Comparison of ENCODE assay signal across 14 cellular contexts in the genomic region with DNA sequence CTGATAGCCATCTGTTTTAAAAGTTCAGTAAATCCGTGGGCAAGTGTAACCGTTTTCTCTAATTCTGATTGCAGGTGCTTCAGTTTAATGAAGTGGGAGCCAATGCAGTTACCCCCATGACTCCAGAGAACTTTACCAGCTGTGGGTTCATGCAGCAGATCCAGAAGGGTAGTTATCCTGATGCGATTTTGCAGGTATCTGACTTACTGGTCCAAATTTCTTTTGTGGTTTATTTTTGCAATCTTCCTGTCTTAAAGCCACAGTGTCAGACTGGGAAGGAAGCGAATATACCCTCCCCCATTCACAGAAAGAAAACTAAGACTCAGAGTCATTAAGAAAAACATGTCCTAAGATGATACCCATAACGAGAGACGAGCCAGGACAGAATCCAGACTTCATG.
"Had no signal": no experiment of that assay in that cellular context is flagged by ENCODE, and none has a peak within 500 bp of the region (broad histone marks: within the 10 kb centered on the region; RNA-seq: fewer than 3 reads in every experiment).

No MANE protein-coding gene starts in this region.

- H3K4me3 ChIP-seq: ascending aorta, colonic mucosa, heart right ventricle, mucosa of descending colon had no signal

- H3K9me3 ChIP-seq: ascending aorta, colonic mucosa, heart right ventricle, mucosa of descending colon had no signal

- H3K36me3 ChIP-seq: ascending aorta, colonic mucosa, heart right ventricle had no signal

- H3K27ac ChIP-seq: ascending aorta, colonic mucosa, heart right ventricle had no signal

- H3K27me3 ChIP-seq: ascending aorta, colonic mucosa had no signal

- H3K4me1 ChIP-seq: ascending aorta, colonic mucosa had no signal

- DNase-seq: activated CD4-positive, alpha-beta T cell treated with anti-CD3 and anti-CD28 coated beads, Interleukin-2, amount 50 U/mL, for 1 hour; activated CD8-positive, alpha-beta memory T cell treated with anti-CD3 and anti-CD28 coated beads for 24 hours; activated CD8-positive, alpha-beta memory T cell treated with anti-CD3 and anti-CD28 coated beads, Interleukin-2, amount 50 U/mL, for 48 hours; activated effector memory CD4-positive, alpha-beta T cell treated with anti-CD3 and anti-CD28 coated beads, Interleukin-2, amount 50 U/mL, for 16 hours; activated T-cell treated with anti-CD3 and anti-CD28 coated beads, Interleukin-2, amount 50 U/mL, for 48 hours; colonic mucosa; heart right ventricle; mucosa of descending colon; naive B cell; stimulated activated CD4-positive, alpha-beta T cell treated with anti-CD3 and anti-CD28 coated beads, Interleukin-12 subunit alpha, Interleukin-12 subunit beta, amount 100 ng/mL, for 4 hours; stimulated activated CD4-positive, alpha-beta T cell treated with anti-CD3 and anti-CD28 coated beads, Interleukin-1b, Interleukin-23, amount 100 ng/mL, for 48 hours; stimulated activated CD8-positive, alpha-beta memory T cell treated with anti-CD3 and anti-CD28 coated beads, Interleukin-4, amount 100 ng/mL, for 48 hours; stimulated activated naive CD4-positive, alpha-beta T cell had no signal
